ENCODE assay signal across 1 cellular context in the genomic region with DNA sequence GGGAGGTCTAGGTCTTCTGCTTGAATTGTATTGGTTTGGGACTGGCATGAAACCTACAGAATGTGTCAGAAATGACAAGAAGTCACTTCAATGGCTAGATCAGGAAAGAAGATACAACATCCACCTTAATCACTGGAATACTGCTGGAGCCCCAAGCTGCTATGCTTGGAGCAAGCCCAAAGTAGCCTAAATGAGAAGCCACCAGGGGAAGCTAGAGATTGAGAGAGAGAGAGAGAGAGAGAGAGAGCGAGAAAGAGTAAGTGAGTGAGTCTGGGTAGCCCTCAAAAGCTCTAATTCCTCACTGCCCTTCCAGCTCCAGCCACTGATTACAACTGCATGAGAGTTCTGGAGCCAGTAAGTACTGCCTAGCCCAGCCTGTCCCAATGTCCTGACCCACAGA.
TF ChIP-seq lines count a peak whose summit lies in the region.

No MANE protein-coding gene starts in this region.

TF ChIP-seq in HCT116, 20 proteins besides CTCF, POLR2A, EP300 and RAD21 (continued from another document):
- TF ChIP-seq EZH2phosphoT487 (IDR thresholded peaks at IDR 0.05; ENCODE audit: borderline replicate concordance) (no peak), ZNF274 (IDR thresholded peaks at IDR 0.05; ENCODE audit: low read depth, low read length) (no peak), SIN3A (IDR thresholded peaks at IDR 0.05; ENCODE audit: low read depth) (no peak), ZFX (IDR thresholded peaks at IDR 0.05) (no peak), CBX3 (IDR thresholded peaks at IDR 0.05; ENCODE audit: low read depth) (no peak), ZBTB33 (IDR thresholded peaks at IDR 0.05; ENCODE audit: extremely low read depth, insufficient replicate concordance, low read length) (no peak), EZH2 (IDR thresholded peaks at IDR 0.05) (no peak), YY1 (IDR thresholded peaks at IDR 0.05; ENCODE audit: extremely low read depth, insufficient replicate concordance, low read depth, low read length) (no peak), CEBPB (IDR thresholded peaks at IDR 0.05; ENCODE audit: low read depth) (no peak), EGR1 (IDR thresholded peaks at IDR 0.05; ENCODE audit: low read depth) (no peak), SRF (IDR thresholded peaks at IDR 0.05; ENCODE audit: low read depth) (no peak), ELF1 (IDR thresholded peaks at IDR 0.05; ENCODE audit: borderline replicate concordance, low read depth) (no peak)
- TF ChIP-seq, protein P1, sequence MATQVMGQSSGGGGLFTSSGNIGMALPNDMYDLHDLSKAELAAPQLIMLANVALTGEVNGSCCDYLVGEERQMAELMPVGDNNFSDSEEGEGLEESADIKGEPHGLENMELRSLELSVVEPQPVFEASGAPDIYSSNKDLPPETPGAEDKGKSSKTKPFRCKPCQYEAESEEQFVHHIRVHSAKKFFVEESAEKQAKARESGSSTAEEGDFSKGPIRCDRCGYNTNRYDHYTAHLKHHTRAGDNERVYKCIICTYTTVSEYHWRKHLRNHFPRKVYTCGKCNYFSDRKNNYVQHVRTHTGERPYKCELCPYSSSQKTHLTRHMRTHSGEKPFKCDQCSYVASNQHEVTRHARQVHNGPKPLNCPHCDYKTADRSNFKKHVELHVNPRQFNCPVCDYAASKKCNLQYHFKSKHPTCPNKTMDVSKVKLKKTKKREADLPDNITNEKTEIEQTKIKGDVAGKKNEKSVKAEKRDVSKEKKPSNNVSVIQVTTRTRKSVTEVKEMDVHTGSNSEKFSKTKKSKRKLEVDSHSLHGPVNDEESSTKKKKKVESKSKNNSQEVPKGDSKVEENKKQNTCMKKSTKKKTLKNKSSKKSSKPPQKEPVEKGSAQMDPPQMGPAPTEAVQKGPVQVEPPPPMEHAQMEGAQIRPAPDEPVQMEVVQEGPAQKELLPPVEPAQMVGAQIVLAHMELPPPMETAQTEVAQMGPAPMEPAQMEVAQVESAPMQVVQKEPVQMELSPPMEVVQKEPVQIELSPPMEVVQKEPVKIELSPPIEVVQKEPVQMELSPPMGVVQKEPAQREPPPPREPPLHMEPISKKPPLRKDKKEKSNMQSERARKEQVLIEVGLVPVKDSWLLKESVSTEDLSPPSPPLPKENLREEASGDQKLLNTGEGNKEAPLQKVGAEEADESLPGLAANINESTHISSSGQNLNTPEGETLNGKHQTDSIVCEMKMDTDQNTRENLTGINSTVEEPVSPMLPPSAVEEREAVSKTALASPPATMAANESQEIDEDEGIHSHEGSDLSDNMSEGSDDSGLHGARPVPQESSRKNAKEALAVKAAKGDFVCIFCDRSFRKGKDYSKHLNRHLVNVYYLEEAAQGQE (IDR thresholded peaks at IDR 0.05; ENCODE audit: low read depth) = no peak
TF ChIP-seq in HCT116: peak in this region for 0.
